9 cellular contexts compared by ENCODE assay signal in the genomic region with DNA sequence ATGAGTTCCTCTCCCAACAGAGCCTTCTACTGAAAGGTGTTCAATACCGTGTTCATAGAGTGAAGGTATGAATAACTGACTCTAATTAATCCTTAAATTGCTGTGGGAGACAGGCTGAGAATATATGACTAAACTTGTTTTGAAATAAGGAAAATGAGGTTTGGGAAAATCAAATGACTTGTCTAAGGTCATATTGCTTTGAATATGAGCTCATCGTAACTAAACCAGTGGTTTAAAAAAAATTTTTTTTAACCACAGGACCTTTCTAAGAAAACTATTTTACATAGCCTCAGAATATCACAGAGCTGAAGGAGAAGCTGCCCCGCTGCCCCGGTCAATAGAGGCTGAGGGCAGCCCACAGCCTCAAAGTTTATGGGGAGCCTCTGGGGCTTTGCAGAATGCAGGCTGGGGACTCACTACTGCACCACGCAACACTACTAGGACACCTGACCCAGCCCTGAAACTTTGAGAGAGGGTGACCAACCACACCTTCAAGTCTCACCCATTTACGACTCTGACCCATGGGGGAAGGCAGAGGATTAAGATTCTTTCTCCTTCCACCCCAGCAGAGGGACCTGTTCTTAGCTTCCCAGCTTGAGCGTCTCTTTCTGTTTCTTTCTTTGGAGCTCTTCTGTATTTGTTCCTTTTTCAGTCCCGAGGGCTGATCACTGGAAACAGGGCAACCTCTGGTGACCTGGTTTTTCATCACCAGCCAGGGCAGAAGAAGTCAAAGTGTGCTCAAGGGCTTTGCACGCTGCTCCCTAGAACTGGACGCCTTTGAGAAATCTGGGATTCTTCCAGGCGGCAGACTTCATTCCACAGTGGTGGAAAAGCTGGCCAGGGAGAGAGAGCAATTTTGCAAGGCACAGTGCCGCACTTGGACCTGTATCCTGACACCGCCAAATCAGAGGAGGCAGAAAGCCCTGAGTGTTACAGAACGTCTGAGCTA.
A peak's percentile ranks its signal among the peaks of the same experiment; 100 is the strongest.
DNase-seq lines count a peak whose midpoint lies in the region; ATAC-seq and TF ChIP-seq lines count a peak whose summit lies in the region.
"Had no signal": no experiment of that assay in that cellular context is flagged by ENCODE, and none has a peak within 500 bp of the region (broad histone marks: within the 10 kb centered on the region; RNA-seq: fewer than 3 reads in every experiment).

No MANE protein-coding gene starts in this region.

- H3K4me3 ChIP-seq in mucosa of descending colon: no peak overlapping the region

- H3K4me1 ChIP-seq in mucosa of descending colon (ENCODE audit: low read depth): no peaks in the 10 kb centered on the region

- intact Hi-C loops in activated T-helper 1 cell treated with anti-CD3 and anti-CD28 coated beads, Interleukin-12 subunit alpha, Interleukin-12 subunit beta, Interleukin-2, Interleukin-4 antibody, amounts not matched to agents 30 ng/mL and 10 ng/mL and 1 ng/mL, durations not matched to agents 14 hours and 24 hours and 36 hours (cut with micrococcal nuclease): no loop called here
- intact Hi-C loops in mucosa of descending colon (cut with DNase I, micrococcal nuclease): no loop called here

- peaks cover 47% of the 10 kb centered on the region for H3K4me1 Mint-ChIP-seq in activated T-helper 1 cell treated with anti-CD3 and anti-CD28 coated beads, Interleukin-12 subunit alpha, Interleukin-12 subunit beta, Interleukin-2, Interleukin-4 antibody, amounts not matched to agents 30 ng/mL and 10 ng/mL and 1 ng/mL, durations not matched to agents 14 hours and 24 hours and 36 hours (ENCODE audit: low read depth)
- H3K4me1 Mint-ChIP-seq: mesothelial cell of epicardium had no signal

- H3K27me3 Mint-ChIP-seq in activated T-helper 1 cell treated with anti-CD3 and anti-CD28 coated beads, Interleukin-12 subunit alpha, Interleukin-12 subunit beta, Interleukin-2, Interleukin-4 antibody, amounts not matched to agents 30 ng/mL and 10 ng/mL and 1 ng/mL, durations not matched to agents 14 hours and 24 hours and 36 hours (ENCODE audit: insufficient read depth): no peaks in the 10 kb centered on the region

- no peak overlapping the region for H3K4me3 Mint-ChIP-seq in activated T-helper 1 cell treated with anti-CD3 and anti-CD28 coated beads, Interleukin-12 subunit alpha, Interleukin-12 subunit beta, Interleukin-2, Interleukin-4 antibody, amounts not matched to agents 30 ng/mL and 10 ng/mL and 1 ng/mL, durations not matched to agents 14 hours and 24 hours and 36 hours
- H3K4me3 Mint-ChIP-seq: mesothelial cell of epicardium had no signal

- no peaks in the 10 kb centered on the region for H3K36me3 ChIP-seq in mucosa of descending colon (ENCODE audit: low read depth)

- TF ChIP-seq CTCF in GM10266 (IDR thresholded peaks at IDR 0.05; ENCODE audit: control insufficient read depth, insufficient read depth, low read depth, missing control alignments) (peak; percentile 16), mucosa of descending colon (IDR thresholded peaks at IDR 0.05) (no peak)

- no peaks in the 10 kb centered on the region for H3K9me3 ChIP-seq in mucosa of descending colon

- H3K27ac Mint-ChIP-seq in activated T-helper 1 cell treated with anti-CD3 and anti-CD28 coated beads, Interleukin-12 subunit alpha, Interleukin-12 subunit beta, Interleukin-2, Interleukin-4 antibody, amounts not matched to agents 30 ng/mL and 10 ng/mL and 1 ng/mL, durations not matched to agents 14 hours and 24 hours and 36 hours: peak overlapping the region; percentile 44
- H3K27ac Mint-ChIP-seq: mesothelial cell of epicardium had no signal

- H3K9me3 Mint-ChIP-seq in activated T-helper 1 cell treated with anti-CD3 and anti-CD28 coated beads, Interleukin-12 subunit alpha, Interleukin-12 subunit beta, Interleukin-2, Interleukin-4 antibody, amounts not matched to agents 30 ng/mL and 10 ng/mL and 1 ng/mL, durations not matched to agents 14 hours and 24 hours and 36 hours: no peaks in the 10 kb centered on the region
- H3K9me3 Mint-ChIP-seq: mesothelial cell of epicardium had no signal

- ATAC-seq in GM21576 (IDR thresholded peaks at IDR 0.05; ENCODE audit: unreplicated experiment) (peak; percentile 64), mucosa of descending colon (peak; percentile 49)

- H3K36me3 Mint-ChIP-seq in activated T-helper 1 cell treated with anti-CD3 and anti-CD28 coated beads, Interleukin-12 subunit alpha, Interleukin-12 subunit beta, Interleukin-2, Interleukin-4 antibody, amounts not matched to agents 30 ng/mL and 10 ng/mL and 1 ng/mL, durations not matched to agents 14 hours and 24 hours and 36 hours (ENCODE audit: low read depth): peaks cover 28% of the 10 kb centered on the region

- DNase-seq in GM10266 (ENCODE audit: extremely low spot score) (peak; percentile 37), mucosa of descending colon (peak in 1 of 3 donors; percentile 4), kidney glomerular epithelial cell (lab: John Stamatoyannopoulos, UW) (no peak), HT-29 (ENCODE audit: low spot score) (no peak), NCI-H1417 (lab: John Stamatoyannopoulos, UW) (no peak), cerebellum (ENCODE audit: low spot score) (no peak)
- DNase-seq in activated T-helper 1 cell treated with anti-CD3 and anti-CD28 coated beads, Interleukin-12 subunit alpha, Interleukin-12 subunit beta, Interleukin-2, Interleukin-4 antibody, amounts not matched to agents 30 ng/mL and 10 ng/mL and 1 ng/mL, durations not matched to agents 14 hours and 24 hours and 36 hours (ENCODE audit: low spot score): no peak
